ENCODE assay signal across 8 cellular contexts in genomic region chr14:102085503-102085902, GRCh38. TPM values are rescaled to one million over a fixed set of nuclear protein-coding genes. Genes with fewer than 3 reads are reported as not detected.
DNase-seq lines count a peak whose midpoint lies in the region; ATAC-seq and TF ChIP-seq lines count a peak whose summit lies in the region.

No MANE protein-coding gene starts in this region.

- H3K27ac Mint-ChIP-seq in T-cell: peak overlapping the region; percentile 96 to 97

- H3K9ac ChIP-seq in skeletal muscle tissue (ENCODE audit: low read depth in 1 of 3, low read length in 3 of 3): peak overlapping the region; percentile 47 to 89 (median 86)

- DNase-seq in DMS53 (lab: John Stamatoyannopoulos, UW) (peak; percentile 12), DMS53 treated with DMSO at 0.1 percent for 48 hours (lab: John Stamatoyannopoulos, UW; ENCODE audit: unreplicated experiment) (no peak), T-cell (no peak), foreskin fibroblast (no peak), NCI-H526 treated with DMSO at 0.1 percent for 48 hours (lab: John Stamatoyannopoulos, UW) (no peak)
- DNase-seq in stimulated activated CD4-positive, alpha-beta T cell treated with anti-CD3 and anti-CD28 coated beads, Interleukin-12 subunit alpha, Interleukin-12 subunit beta, amount 100 ng/mL, for 4 hours: no peak
- DNase-seq in activated CD4-positive, alpha-beta T cell treated with anti-CD3 and anti-CD28 coated beads for 48 hours: no peak

- peaks cover 73 to 80% (median 78%) of the 10 kb centered on the region in 3 donors for H3K4me1 Mint-ChIP-seq in T-cell

- H3K4me3 Mint-ChIP-seq in T-cell: peak overlapping the region; percentile 85 to 97 (median 94)

- POLR2A ChIA-PET in T-cell (lab: Charles Lee): interaction anchor here in 1 of 2 donors (0.6 kb wide), 1 partner anchor 22 kb away, joined by 5 read pairs; no protein-coding TSS in a partner anchor

- no peaks in the 10 kb centered on the region for H3K9me3 ChIP-seq in skeletal muscle tissue (ENCODE audit: control insufficient read depth in 3 of 3, low read length in 3 of 3)

- H3K9me3 Mint-ChIP-seq in T-cell: no peaks in the 10 kb centered on the region

- CTCF ChIA-PET in T-cell (lab: Charles Lee): interaction anchor here in 1 of 2 donors (0.6 to 1.2 kb wide), 2 partner anchors 18 to 59 kb away, joined by 4 to 6 read pairs; no protein-coding TSS in a partner anchor

- H3K36me3 ChIP-seq in skeletal muscle tissue (ENCODE audit: control insufficient read depth in 3 of 3, insufficient read depth in 3 of 3, low read length in 3 of 3): peaks cover 40 to 55% (median 50%) of the 10 kb centered on the region in 3 donors

- H3K36me3 Mint-ChIP-seq in T-cell: peaks cover 55% of the 10 kb centered on the region

- no peak overlapping the region for H3K27ac ChIP-seq in skeletal muscle tissue (ENCODE audit: low read depth, low read length)

- ATAC-seq in T-cell (replicated peaks in 1 of 4): no peak

- TF ChIP-seq CTCF in foreskin fibroblast (IDR thresholded peaks at IDR 0.05; ENCODE audit: low read depth, low read length): no peak

- peak overlapping the region; percentile 69 to 80 for H3K4me3 ChIP-seq in foreskin fibroblast (ENCODE audit: low read depth in 1 of 2, low read length in 2 of 2)
- H3K4me3 ChIP-seq in skeletal muscle tissue (ENCODE audit: low read length in 3 of 3): peak overlapping the region; percentile 76 to 88 (median 82)

- no peaks in the 10 kb centered on the region for H3K27me3 ChIP-seq in skeletal muscle tissue (ENCODE audit: control insufficient read depth in 3 of 3, insufficient read depth in 3 of 3, low read length in 3 of 3)

- no peaks in the 10 kb centered on the region for H3K27me3 Mint-ChIP-seq in T-cell

- peaks cover 21 to 38% (median 22%) of the 10 kb centered on the region in 3 donors for H3K4me1 ChIP-seq in skeletal muscle tissue (ENCODE audit: control insufficient read depth in 3 of 3, insufficient read depth in 3 of 3, low read length in 3 of 3)

RNA-seq across cellular contexts. Expression of gene HSP90AA1, which starts 1.3 kb away (rescaled TPM):
- total RNA-seq in T-cell: 100 to 1,000 TPM; 230 to 471 (median 263) TPM
- total RNA-seq in skeletal muscle tissue: 74.6 TPM

RNA-seq across cellular contexts. Expression of gene WDR20, which starts 54.2 kb away (rescaled TPM):
- total RNA-seq in T-cell (10 to 100 TPM; 38.9 to 53.1 (median 49.5) TPM), skeletal muscle tissue (26.1 TPM)
